In the genomic region with DNA sequence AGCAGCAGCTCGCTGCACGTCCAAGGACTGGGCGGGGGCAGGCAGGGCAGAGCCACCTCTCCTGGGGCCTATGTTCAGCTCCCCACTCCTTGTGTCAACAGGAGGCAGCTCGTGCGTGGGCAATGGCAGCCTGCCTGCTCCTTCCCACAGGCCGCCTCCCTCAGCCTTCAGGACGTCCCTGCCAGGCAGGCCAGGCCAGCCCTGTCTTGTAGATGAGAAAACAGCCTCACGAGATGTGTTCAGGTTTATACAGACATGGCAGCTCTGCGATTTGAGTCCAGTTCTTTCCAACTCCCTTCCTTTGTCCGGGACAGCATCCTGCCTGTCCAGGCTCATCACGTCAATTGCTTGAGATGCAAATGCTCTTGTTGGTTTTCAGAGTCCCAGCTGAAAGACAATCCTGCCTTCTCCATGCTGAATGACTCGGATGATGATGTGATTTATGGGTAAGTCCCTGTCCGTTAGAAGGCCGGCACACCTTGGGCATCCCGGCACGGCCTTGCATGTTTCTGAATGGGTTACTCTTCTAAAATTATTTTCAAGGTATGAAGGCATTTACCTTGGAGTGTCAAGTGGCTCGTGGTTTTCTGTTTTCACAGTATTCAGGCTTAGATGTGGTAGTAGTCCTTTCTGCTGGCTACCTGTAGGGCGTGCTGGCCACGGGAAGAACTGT, we compare ENCODE assay signal across 9 cellular contexts. TPM values are rescaled to one million over a fixed set of nuclear protein-coding genes. Genes with fewer than 3 reads are reported as not detected.
DNase-seq lines count a peak whose midpoint lies in the region; ATAC-seq and TF ChIP-seq lines count a peak whose summit lies in the region.
"Had no signal": no experiment of that assay in that cellular context is flagged by ENCODE, and none has a peak within 500 bp of the region (broad histone marks: within the 10 kb centered on the region; RNA-seq: fewer than 3 reads in every experiment).

No MANE protein-coding gene starts in this region.

- peaks cover 8% of the 10 kb centered on the region for H3K4me1 ChIP-seq in colonic mucosa
- H3K4me1 ChIP-seq in tibial nerve = peaks cover 0 to 18% (median 0%) of the 10 kb centered on the region in 4 donors

- peak overlapping the region; percentile 69 for H3K27ac Mint-ChIP-seq in activated CD4-positive, alpha-beta T cell treated with anti-CD3 and anti-CD28 coated beads for 36 hours
- peak overlapping the region; percentile 60 for H3K27ac Mint-ChIP-seq in memory B cell

- H3K27me3 ChIP-seq in colonic mucosa = no peaks in the 10 kb centered on the region
- no peaks in the 10 kb centered on the region for H3K27me3 ChIP-seq in tibial nerve

- H3K9ac ChIP-seq in colonic mucosa (ENCODE audit: low read depth in 2 of 2, low read length in 2 of 2) = peak overlapping the region in 1 of 2 donors; percentile 32

- POLR2A ChIA-PET in activated CD4-positive, alpha-beta T cell treated with anti-CD3 and anti-CD28 coated beads for 36 hours (lab: Charles Lee) = interaction anchor here (2.1 to 2.6 kb wide), 2 partner anchors 14 to 18 kb away, joined by 15 to 21 read pairs; a partner anchor contains a TSS

- TF ChIP-seq CTCF in colonic mucosa (IDR thresholded peaks at IDR 0.05) (no peak), tibial nerve (IDR thresholded peaks at IDR 0.05) (no peak)

- H3K9me3 ChIP-seq in colonic mucosa (no peaks in the 10 kb centered on the region), tibial nerve (no peaks in the 10 kb centered on the region)

- H3K9me3 Mint-ChIP-seq in activated CD4-positive, alpha-beta T cell treated with anti-CD3 and anti-CD28 coated beads for 36 hours (ENCODE audit: low read depth) = no peaks in the 10 kb centered on the region
- no peaks in the 10 kb centered on the region for H3K9me3 Mint-ChIP-seq in memory B cell

- DNase-seq in activated CD4-positive, alpha-beta T cell treated with anti-CD3 and anti-CD28 coated beads for 36 hours = no peak
- no peak for DNase-seq in activated CD4-positive, alpha-beta T cell treated with anti-CD3 and anti-CD28 coated beads for 48 hours
- DNase-seq in colonic mucosa = peak; percentile 61
- DNase-seq in memory B cell (ENCODE audit: low spot score in 2 of 2) = no peak
- peak in 1 of 2 donors; percentile 47 for DNase-seq in tibial nerve (ENCODE audit: low spot score in 2 of 2)
- DNase-seq in NCI-H1048 (lab: John Stamatoyannopoulos, UW) = no peak
- no peak for DNase-seq in COLO829 (ENCODE audit: low spot score)
- DNase-seq in DMS79 (lab: John Stamatoyannopoulos, UW) = no peak
- DNase-seq: NCI-H1105 had no signal

- TF ChIP-seq POLR2A in tibial nerve (IDR thresholded peaks at IDR 0.05) = no peak

- CTCF ChIA-PET in activated CD4-positive, alpha-beta T cell treated with anti-CD3 and anti-CD28 coated beads for 36 hours (lab: Charles Lee) = interaction anchor here (0.8 to 1.6 kb wide), 7 partner anchors 8 to 340 kb away, joined by 3 to 9 read pairs (median 3); a partner anchor contains a TSS

- H3K27me3 Mint-ChIP-seq in activated CD4-positive, alpha-beta T cell treated with anti-CD3 and anti-CD28 coated beads for 36 hours = no peaks in the 10 kb centered on the region
- H3K27me3 Mint-ChIP-seq in memory B cell = no peaks in the 10 kb centered on the region

- no peak for ATAC-seq in activated CD4-positive, alpha-beta T cell treated with anti-CD3 and anti-CD28 coated beads for 36 hours
- no peak for ATAC-seq in memory B cell (ENCODE audit: low read depth)

- H3K36me3 ChIP-seq in colonic mucosa (no peaks in the 10 kb centered on the region), tibial nerve (peaks cover 0 to 83% (median 15%) of the 10 kb centered on the region in 3 donors)

- TF ChIP-seq EP300 in tibial nerve (IDR thresholded peaks at IDR 0.05) = peak in 1 of 2 donors; percentile 24

- H3K4me3 ChIP-seq in colonic mucosa (no peak overlapping the region), tibial nerve (no peak overlapping the region)

- WGBS in tibial nerve, 2 donors = 65 to 72% methylated on average over 16 to 19 of the region's 19 CpGs

- no peak overlapping the region for H3K4me3 Mint-ChIP-seq in activated CD4-positive, alpha-beta T cell treated with anti-CD3 and anti-CD28 coated beads for 36 hours
- no peak overlapping the region for H3K4me3 Mint-ChIP-seq in memory B cell

- peaks cover 65% of the 10 kb centered on the region for H3K36me3 Mint-ChIP-seq in activated CD4-positive, alpha-beta T cell treated with anti-CD3 and anti-CD28 coated beads for 36 hours (ENCODE audit: low read depth)
- peaks cover 25% of the 10 kb centered on the region for H3K36me3 Mint-ChIP-seq in memory B cell

- peak overlapping the region; percentile 55 for H3K27ac ChIP-seq in colonic mucosa
- peak overlapping the region in 3 of 4 donors; percentile 38 to 71 (median 70) for H3K27ac ChIP-seq in tibial nerve

- intact Hi-C loops in activated CD4-positive, alpha-beta T cell treated with anti-CD3 and anti-CD28 coated beads for 36 hours (cut with DNase I, micrococcal nuclease) = no loop called here
- intact Hi-C loops in colonic mucosa (cut with DNase I) = no loop called here

- peaks cover 50% of the 10 kb centered on the region for H3K4me1 Mint-ChIP-seq in activated CD4-positive, alpha-beta T cell treated with anti-CD3 and anti-CD28 coated beads for 36 hours
- H3K4me1 Mint-ChIP-seq in memory B cell = peaks cover 10% of the 10 kb centered on the region

RNA-seq across cellular contexts. Expression of a gene that starts 13.5 kb away (rescaled TPM):
- 100 to 1,000 TPM; 116 to 118 TPM for total RNA-seq in activated CD4-positive, alpha-beta T cell treated with anti-CD3 and anti-CD28 coated beads for 36 hours
- total RNA-seq in colonic mucosa (100 to 1,000 TPM; 140 to 166 TPM), tibial nerve (10 to 100 TPM; 36.6 to 80.0 (median 49.1) TPM)

RNA-seq across cellular contexts. Expression of a gene that starts 18.8 kb away (rescaled TPM):
- 100 to 1,000 TPM; 163 to 180 TPM for total RNA-seq in activated CD4-positive, alpha-beta T cell treated with anti-CD3 and anti-CD28 coated beads for 36 hours
- total RNA-seq in colonic mucosa (1 to 10 TPM; 1.1 to 3.1 TPM), tibial nerve (1 to 10 TPM; 1.3 to 6.7 (median 3.6) TPM)

Comparison
In these comparisons a context has a peak if more than half of its experiments do, and no peak if none do; other contexts are left out.
1. RNA of a gene that starts 18.8 kb away (total RNA-seq): 163 to 180 TPM in activated CD4-positive, alpha-beta T cell treated with anti-CD3 and anti-CD28 coated beads for 36 hours; 1.3 to 6.7 TPM in tibial nerve and 1.1 to 3.1 TPM in colonic mucosa; every median in the first group is over 10 times any median in the second.